Comparison of ENCODE assay signal across 8 cellular contexts in the genomic region with DNA sequence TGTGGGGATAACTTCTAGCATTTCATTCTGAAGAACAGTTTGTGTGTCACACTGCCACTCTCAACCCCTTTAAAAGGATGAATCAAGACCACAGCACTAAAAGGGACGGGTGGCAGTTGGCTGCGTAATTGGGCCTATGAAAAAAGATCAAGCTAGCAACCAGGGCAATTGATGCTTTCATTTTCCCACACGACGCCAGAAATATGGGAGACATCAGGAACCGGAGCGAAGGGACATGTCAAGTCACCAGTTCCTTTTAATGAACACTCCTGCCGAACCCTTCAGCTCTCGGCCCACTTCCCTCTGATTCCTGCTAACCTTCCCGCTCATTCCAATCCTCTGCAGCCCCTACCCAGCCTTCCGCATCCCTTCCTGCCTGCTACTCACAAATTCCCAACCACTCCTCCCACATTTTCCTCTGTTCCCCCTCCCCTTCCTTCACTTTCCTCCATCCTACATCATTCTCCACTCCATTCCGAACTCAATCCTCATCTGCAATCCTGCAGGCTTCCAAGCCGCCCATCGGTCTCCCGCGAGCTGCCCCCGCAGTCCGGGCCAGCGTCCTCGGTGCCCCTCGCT. TPM values are rescaled to one million over a fixed set of nuclear protein-coding genes. Genes with fewer than 3 reads are reported as not detected.
DNase-seq lines count a peak whose midpoint lies in the region; ATAC-seq, FAIRE-seq and TF ChIP-seq lines count a peak whose summit lies in the region.

No MANE protein-coding gene starts in this region.

- H3K4me3 ChIP-seq in SK-N-MC (peak overlapping the region; percentile 96), mammary epithelial cell (replicated peaks in 1 of 3; ENCODE audit: insufficient read depth in 1 of 3, low read depth in 2 of 3, low read length in 3 of 3) (peak overlapping the region; percentile 86 to 94 (median 91)), small intestine (ENCODE audit: low read depth in 1 of 2, low read length in 2 of 2) (peak overlapping the region; percentile 86 to 90)

- peak overlapping the region; percentile 71 to 95 (median 77) for H3K27ac Mint-ChIP-seq in immature natural killer cell

- H3K4me1 Mint-ChIP-seq in immature natural killer cell, result peaks cover 24 to 53% of the 10 kb centered on the region in 2 donors

- peaks cover 39% of the 10 kb centered on the region for H3K79me2 ChIP-seq in mammary epithelial cell (ENCODE audit: insufficient read depth, low read length)

- peak; percentile 2 for ATAC-seq in HG02938 (IDR thresholded peaks at IDR 0.05; ENCODE audit: unreplicated experiment)
- ATAC-seq in GM21526 (IDR thresholded peaks at IDR 0.05; ENCODE audit: low FRiP score, unreplicated experiment), result no peak
- ATAC-seq in GM18519 (IDR thresholded peaks at IDR 0.05; ENCODE audit: low FRiP score, unreplicated experiment), result no peak

- 0% methylated on average over 2 of the region's 20 CpGs for WGBS in mammary epithelial cell (ENCODE audit: low coverage, missing lambda C conversion rate)
- WGBS in small intestine, 3 donors, result 3 to 4% (median 4%) methylated on average over 20 of the region's 20 CpGs

- no peak for TF ChIP-seq CTCF in mammary epithelial cell (conservative IDR thresholded peaks at IDR 0.05 in 1 of 2, IDR thresholded peaks at IDR 0.05 in 1 of 2; ENCODE audit: extremely low read depth in 1 of 2, insufficient read depth in 1 of 2, low read depth in 1 of 2, low read length in 2 of 2)

- peak overlapping the region; percentile 92 to 97 (median 95) for H3K4me3 Mint-ChIP-seq in immature natural killer cell

- H3K36me3 ChIP-seq in SK-N-MC (ENCODE audit: insufficient read depth, low read length) (no peaks in the 10 kb centered on the region), mammary epithelial cell (ENCODE audit: insufficient read depth, low read length) (no peaks in the 10 kb centered on the region), small intestine (ENCODE audit: control insufficient read depth in 2 of 2, insufficient read depth in 2 of 2, low read length in 2 of 2) (no peaks in the 10 kb centered on the region)

- H3K27me3 ChIP-seq in mammary epithelial cell (ENCODE audit: insufficient read depth, low read length) (no peaks in the 10 kb centered on the region), small intestine (ENCODE audit: control insufficient read depth in 2 of 2, insufficient read depth in 2 of 2, low read length in 2 of 2) (no peaks in the 10 kb centered on the region)

- DNase-seq in CD1c-positive myeloid dendritic cell (ENCODE audit: extremely low spot score) (peak; percentile 45), SK-N-MC (ENCODE audit: low read depth, low spot score) (no peak), mammary epithelial cell (peak; percentile 46), immature natural killer cell (peak; percentile 3 to 6 (median 6)), small intestine (peak; percentile 42)

- H3K9me3 Mint-ChIP-seq in immature natural killer cell, result no peaks in the 10 kb centered on the region

- H3K9me3 ChIP-seq in SK-N-MC (ENCODE audit: low read depth, low read length) (no peaks in the 10 kb centered on the region), mammary epithelial cell (replicated peaks; ENCODE audit: insufficient read depth, low read length) (no peaks in the 10 kb centered on the region), small intestine (ENCODE audit: control insufficient read depth, low read depth) (no peaks in the 10 kb centered on the region)

- CTCF ChIA-PET in mammary epithelial cell (lab: Charles Lee; ENCODE audit: low non-redundant PET), result no interaction called here

- peak overlapping the region; percentile 90 for H2AFZ ChIP-seq in mammary epithelial cell (ENCODE audit: low read depth, low read length)

- no TSS peak for BruUV-seq in mammary epithelial cell (replicated peaks; lab: Mats Ljungman, UMichigan)

- H3K27ac ChIP-seq in SK-N-MC, result no peak overlapping the region
- peak overlapping the region; percentile 52 for H3K27ac ChIP-seq in mammary epithelial cell (ENCODE audit: insufficient read depth, low read depth, low read length)
- peak overlapping the region; percentile 71 to 91 for H3K27ac ChIP-seq in small intestine (ENCODE audit: low read depth in 1 of 2, low read length in 1 of 2)

- peaks cover 0 to 6% (median 3%) of the 10 kb centered on the region in 3 donors for H3K36me3 Mint-ChIP-seq in immature natural killer cell

- no peaks in the 10 kb centered on the region for H4K20me1 ChIP-seq in mammary epithelial cell (ENCODE audit: insufficient read depth, low read length)

- H3K4me2 ChIP-seq in mammary epithelial cell (ENCODE audit: insufficient read depth, low read depth, low read length), result peak overlapping the region; percentile 91

- in situ Hi-C loops in mammary epithelial cell (cut with MboI; ENCODE audit: low sequenced_read_pairs in 2 of 2), result loop anchor here in 1 of 2 donors (25.0 kb wide), 1 partner anchor 255 kb away; a partner anchor contains a TSS

- dilution Hi-C loops in mammary epithelial cell (cut with HindIII; ENCODE audit: low sequenced_read_pairs), result no loop called here

- intact Hi-C loops in mammary epithelial cell (cut with micrococcal nuclease), result loop anchor here (1.0 to 2.0 kb wide), 4 partner anchors 34 to 156 kb away; a partner anchor contains a TSS

- no peak for FAIRE-seq in small intestine (lab: Jason Lieb, UNC)

- H3K9ac ChIP-seq in SK-N-MC (ENCODE audit: insufficient read length), result peak overlapping the region; percentile 88
- H3K9ac ChIP-seq in mammary epithelial cell (ENCODE audit: insufficient read depth, low read length), result peak overlapping the region; percentile 85

- H3K4me1 ChIP-seq in mammary epithelial cell (ENCODE audit: insufficient read depth, low read length) (peaks cover 8% of the 10 kb centered on the region), small intestine (ENCODE audit: control insufficient read depth in 2 of 2, insufficient read depth in 1 of 2, low read depth in 1 of 2, low read length in 1 of 2) (peaks cover 0 to 5% of the 10 kb centered on the region in 2 donors)

- peaks cover 3 to 5% (median 4%) of the 10 kb centered on the region in 3 donors for H3K27me3 Mint-ChIP-seq in immature natural killer cell (ENCODE audit: low read depth in 3 of 3)

RNA-seq across cellular contexts. Expression of a gene that starts 0.7 kb away (rescaled TPM):
- total RNA-seq in mammary epithelial cell, result 10 to 100 TPM; 40.1 to 53.3 TPM
- polyA plus RNA-seq in mammary epithelial cell (13.2 TPM), immature natural killer cell (1 to 10 TPM in 2 of 3 donors, under 1 TPM in 1; 0.90 to 7.9 (median 7.2) TPM), small intestine (1 to 10 TPM; 3.8 to 8.2 (median 8.1) TPM)
- 9.0 TPM for polyA minus RNA-seq in mammary epithelial cell

RNA-seq across cellular contexts. Expression of a gene that starts 34.5 kb away (rescaled TPM):
- 10 to 100 TPM; 40.8 to 54.9 TPM for total RNA-seq in mammary epithelial cell
- polyA plus RNA-seq in mammary epithelial cell, result 34.7 TPM
- polyA minus RNA-seq in mammary epithelial cell, result 54.0 TPM
- polyA plus RNA-seq in immature natural killer cell, result 10 to 100 TPM; 14.9 to 40.4 (median 17.7) TPM
- polyA plus RNA-seq in small intestine, result 10 to 100 TPM; 74.7 to 91.7 (median 79.4) TPM

RNA-seq across cellular contexts. Expression of a gene that starts 56.5 kb away (rescaled TPM):
- 10 to 100 TPM; 42.5 to 56.3 TPM for total RNA-seq in mammary epithelial cell
- polyA plus RNA-seq in mammary epithelial cell (23.9 TPM), immature natural killer cell (10 to 100 TPM in 2 of 3 donors, 1 to 10 TPM in 1; 9.7 to 14.8 (median 11.2) TPM), small intestine (10 to 100 TPM in 2 of 3 donors, 1 to 10 TPM in 1; 8.9 to 19.4 (median 14.1) TPM)
- polyA minus RNA-seq in mammary epithelial cell, result 143 TPM
